Comparison of ENCODE assay signal across 18 cellular contexts in the genomic region with DNA sequence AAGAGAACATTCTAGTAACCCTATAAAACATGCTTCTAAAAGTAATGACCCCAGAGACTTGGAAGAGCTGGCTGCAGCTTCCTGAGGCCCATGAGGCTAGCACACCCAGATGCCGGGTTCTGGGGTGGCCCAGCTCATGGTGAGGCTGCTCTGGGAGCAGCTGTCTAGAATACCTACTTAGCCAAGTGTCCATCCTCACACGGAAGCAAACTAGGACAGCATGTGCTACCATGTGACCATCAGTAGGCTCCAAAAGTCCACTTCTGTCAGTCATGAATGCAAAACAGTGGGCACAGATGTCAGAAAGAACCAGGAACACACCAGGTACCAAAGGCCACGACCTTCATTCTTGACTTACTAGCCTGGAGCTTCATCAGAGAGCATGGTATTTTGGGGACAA.
"Had no signal": no experiment of that assay in that cellular context is flagged by ENCODE, and none has a peak within 500 bp of the region (broad histone marks: within the 10 kb centered on the region; RNA-seq: fewer than 3 reads in every experiment).

No MANE protein-coding gene starts in this region.

- H3K4me1 ChIP-seq: parathyroid adenoma had no signal

- H3K27ac Mint-ChIP-seq: naive thymus-derived CD4-positive, alpha-beta T cell had no signal

- DNase-seq: activated CD4-positive, alpha-beta T cell treated with anti-CD3 and anti-CD28 coated beads, Interleukin-2, amount 50 U/mL, for 4 hours; activated CD4-positive, CD25-positive, alpha-beta regulatory T cell treated with anti-CD3 and anti-CD28 coated beads, Interleukin-2, amount 50 U/mL, for 72 hours; activated naive CD4-positive, alpha-beta T cell treated with Interleukin-2 at 50 U/mL for 16 hours; activated T-cell treated with anti-CD3 and anti-CD28 coated beads for 4 hours; anterior cingulate cortex; dermis blood vessel endothelial cell; kidney; naive thymus-derived CD4-positive, alpha-beta T cell; retina; SK-N-SH; stimulated activated CD4-positive, alpha-beta T cell treated with anti-CD3 and anti-CD28 coated beads, Interleukin-4, amount 100 ng/mL, for 24 hours; stimulated activated CD8-positive, alpha-beta memory T cell treated with anti-CD3 and anti-CD28 coated beads, Interleukin-4, amount 100 ng/mL, for 48 hours; stimulated activated naive CD8-positive, alpha-beta T cell treated with anti-CD3 and anti-CD28 coated beads, Interleukin-15, Interleukin-2, amounts not matched to agents 100 U/mL and 50 U/mL, for 24 hours; T-helper 1 cell; T1000 had no signal

- ATAC-seq: naive thymus-derived CD4-positive, alpha-beta T cell; stimulated activated naive CD8-positive, alpha-beta T cell treated with anti-CD3 and anti-CD28 coated beads, Interleukin-15, Interleukin-2, amounts not matched to agents 100 U/mL and 50 U/mL, for 24 hours had no signal

- H3K4me3 Mint-ChIP-seq: naive thymus-derived CD4-positive, alpha-beta T cell had no signal

- H3K36me3 Mint-ChIP-seq: naive thymus-derived CD4-positive, alpha-beta T cell had no signal

- H3K27me3 ChIP-seq: hepatocyte, neutrophil had no signal

- H3K4me2 ChIP-seq: hepatocyte, SK-N-SH had no signal

- H3K4me3 ChIP-seq: hepatocyte had no signal

- H3K27ac ChIP-seq: hepatocyte, neutrophil, parathyroid adenoma had no signal

- H3K9me3 ChIP-seq: neutrophil, SK-N-SH had no signal

- H3K9ac ChIP-seq: parathyroid adenoma, SK-N-SH had no signal
